Comparison of ENCODE assay signal across 8 cellular contexts in genomic region chr9:73107489-73108069, GRCh38. TPM values are rescaled to one million over a fixed set of nuclear protein-coding genes. Genes with fewer than 3 reads are reported as not detected.
DNase-seq lines count a peak whose midpoint lies in the region; ATAC-seq, FAIRE-seq and TF ChIP-seq lines count a peak whose summit lies in the region.
"Not testable (repeated sequence)": the region's sequence is repeated elsewhere in the genome, so short reads cannot be mapped to it uniquely, and the experiment has no call there.

No MANE protein-coding gene starts in this region.

- H4K20me1 ChIP-seq in K562 (replicated peaks; ENCODE audit: control insufficient read depth, insufficient read depth, low read length) = not testable (repeated sequence)

- TF ChIP-seq EP300 in K562 (IDR thresholded peaks at IDR 0.05; ENCODE audit: low read length) = not testable (repeated sequence)

- in situ Hi-C loops in K562 (cut with MboI) = loop anchor here (5.0 kb wide), 1 partner anchor 70 kb away; no protein-coding TSS in a partner anchor

- intact Hi-C loops in K562 (cut with micrococcal nuclease) = loop anchor here (1.0 to 2.0 kb wide), 2 partner anchors 47 to 76 kb away; no protein-coding TSS in a partner anchor

- H3K4me3 ChIP-seq in WERI-Rb-1 (ENCODE audit: low read depth, low read length); K562: not testable (repeated sequence)

- DNase-seq in NCI-H2081 treated with DMSO at 0.1 percent for 48 hours (lab: John Stamatoyannopoulos, UW) (peak; percentile 19), WERI-Rb-1 (peak; percentile 51), K562 (ENCODE audit: extremely low read depth in 1 of 4, low spot score in 3 of 4) (peak; percentile 19 to 60 (median 28)), iPS DF 19.7 (ENCODE audit: low read depth, low spot score) (peak; percentile 17)
- DNase-seq in stimulated activated CD4-positive, alpha-beta T cell treated with anti-CD3 and anti-CD28 coated beads, Interleukin-12 subunit alpha, Interleukin-12 subunit beta, amount 100 ng/mL, for 24 hours (ENCODE audit: low read depth in 2 of 2) = peak; percentile 30 to 32

- ATAC-seq in GM18520 (IDR thresholded peaks at IDR 0.05; ENCODE audit: unreplicated experiment) (peak; percentile 79), HG02943 (IDR thresholded peaks at IDR 0.05; ENCODE audit: low read depth, unreplicated experiment) (peak; percentile 77), K562 (peak; percentile 91)

- not testable (repeated sequence) for H2AFZ ChIP-seq in K562 (ENCODE audit: low read depth, low read length)

- H3K4me1 ChIP-seq in K562 (replicated peaks in 1 of 2; ENCODE audit: control insufficient read depth in 2 of 2, insufficient read depth in 2 of 2, low read length in 2 of 2) = not testable (repeated sequence)

- not testable (repeated sequence) for H3K27ac ChIP-seq in WERI-Rb-1; K562 (ENCODE audit: extremely low read depth, low read depth, low read length)

- peak; percentile 68 to 83 for TF ChIP-seq RAD21 in K562 (CRISPR knock-in tag; conservative IDR thresholded peaks at IDR 0.05 in 1 of 2, IDR thresholded peaks at IDR 0.05 in 1 of 2)

- POLR2A ChIA-PET in K562 (lab: Yijun Ruan, JAX) = interaction anchor here (0.9 kb wide), 2 partner anchors 10 to 48 kb away, joined by 3 to 4 read pairs; no protein-coding TSS in a partner anchor

- BruUV-seq in K562 (replicated peaks; lab: Mats Ljungman, UMichigan) = not testable (repeated sequence)

- not testable (repeated sequence) for H3K36me3 ChIP-seq in WERI-Rb-1; K562 (ENCODE audit: control insufficient read depth, insufficient read depth, low read length)

- FAIRE-seq in A204.1 (lab: Jason Lieb, UNC) = peak; percentile 89
- FAIRE-seq in K562 (lab: Jason Lieb, UNC) = peak; percentile 83

- WGBS in K562 (ENCODE audit: insufficient coverage, low coverage, missing lambda C conversion rate) = 41% methylated on average over 2 of the region's 5 CpGs

- H3K9ac ChIP-seq in K562 (ENCODE audit: insufficient read depth in 1 of 2, low read depth in 2 of 2, low read length in 2 of 2) = not testable (repeated sequence)

- H3K27me3 ChIP-seq in WERI-Rb-1 (ENCODE audit: insufficient read depth, low read depth, severe bottlenecking); K562 (ENCODE audit: control insufficient read depth in 2 of 2, insufficient read depth in 2 of 2, low read length in 2 of 2): not testable (repeated sequence)

- TF ChIP-seq POLR2A in K562 (conservative IDR thresholded peaks at IDR 0.05) = not testable (repeated sequence)

- H3K9me1 ChIP-seq in K562 (ENCODE audit: control insufficient read depth, insufficient read depth, low read length) = not testable (repeated sequence)

- H3K9me3 ChIP-seq in WERI-Rb-1 (ENCODE audit: severe bottlenecking); K562 (replicated peaks; ENCODE audit: control insufficient read depth, insufficient read depth, low read depth, low read length): not testable (repeated sequence)

- CTCF ChIA-PET in K562 (lab: Yijun Ruan, JAX; ENCODE audit: low intra/inter-chr PET ratio) = interaction anchor here (2.4 kb wide), 1 partner anchor 76 kb away, joined by 11 read pairs; no protein-coding TSS in a partner anchor

- not testable (repeated sequence) for H3K4me2 ChIP-seq in K562 (ENCODE audit: insufficient read depth, low read length)

- peak; percentile 75 for TF ChIP-seq CTCF in WERI-Rb-1 (IDR thresholded peaks at IDR 0.05; ENCODE audit: low read depth, low read length)
- peak; percentile 52 to 59 (median 57) for TF ChIP-seq CTCF in K562 (IDR thresholded peaks at IDR 0.05 in 2 of 3, conservative IDR thresholded peaks at IDR 0.05 in 1 of 3; ENCODE audit: insufficient read depth in 2 of 3, low read depth in 1 of 3, low read length in 3 of 3)

- H3K79me2 ChIP-seq in K562 (ENCODE audit: control insufficient read depth, insufficient read depth, low read length) = not testable (repeated sequence)

TF ChIP-seq in K562, 482 proteins besides CTCF, POLR2A, EP300 and RAD21:
- peak; percentile 49 for TF ChIP-seq GATA2 (CRISPR knock-in tag; IDR thresholded peaks at IDR 0.05)
- TF ChIP-seq SMC3 (conservative IDR thresholded peaks at IDR 0.05; ENCODE audit: insufficient read depth, low read depth, low read length) = peak; percentile 30; the same call in 1 of the 2 replicates
- TF ChIP-seq DEAF1 (CRISPR knock-in tag; IDR thresholded peaks at IDR 0.05) = peak; percentile 18; the same call in 1 of the 2 replicates

RNA-seq across cellular contexts. Expression of gene ANXA1, which starts 44.1 kb away (rescaled TPM):
- 84.5 and 286 TPM in 2 replicates for total RNA-seq in K562 (2011; cell fraction: chromatin; rRNA removed; ENCODE audit: low replicate concordance)
- 63.2 and 89.4 TPM in 2 replicates for total RNA-seq in K562 (2011; cell fraction: nucleolus; rRNA removed)
- total RNA-seq in K562 (2011; cell fraction: nucleoplasm; rRNA removed) = 161 and 202 TPM in 2 replicates
- total RNA-seq in K562 (2014; rRNA removed) (395 and 406 TPM in 2 replicates), K562 (2014; rRNA removed; fragmentation: Illumina TruSeq; extraction: Trizol) (699 and 816 TPM in 2 replicates), K562 (2015; rRNA removed; fragmentation: Illumina TruSeq; extraction: Trizol) (445 and 472 TPM in 2 replicates), K562 (2021) (407 and 423 TPM in 2 replicates)
- polyA plus RNA-seq in K562 (2011; rRNA removed) (560 and 820 TPM in 2 replicates), K562 (2014; fragmentation: Illumina TruSeq; extraction: Trizol) (603 and 620 TPM in 2 replicates), K562 (2014; fragmentation: Nextera tagmentation; extraction: Ambion mirVana) (1,000 to 10,000 TPM in 1 of 2 experiments, 100 to 1,000 TPM in 1; 940 to 1,298 TPM), K562 (2014; rRNA removed) (529 and 544 TPM in 2 replicates)
- 136 and 244 TPM in 2 replicates for polyA plus RNA-seq in K562 (2011; cell fraction: cytosol; rRNA removed)
- polyA plus RNA-seq in K562 (2011; cell fraction: nucleus; rRNA removed) = 168 and 258 TPM in 2 replicates
- polyA plus RNA-seq in K562 (2012) = 427 and 491 TPM in 2 replicates
- polyA minus RNA-seq in K562 (2011; rRNA and poly(A)+ RNA removed) = 415 and 433 TPM in 2 replicates
- 143 and 163 TPM in 2 replicates for polyA minus RNA-seq in K562 (2011; cell fraction: cytosol; rRNA and poly(A)+ RNA removed)
- polyA minus RNA-seq in K562 (2011; cell fraction: nucleus; rRNA and poly(A)+ RNA removed) = 111 and 232 TPM in 2 replicates
